In genomic region chr9:136719212-136719880, GRCh38 we compare ENCODE assay signal across 2 cellular contexts.
TF ChIP-seq lines count a peak whose summit lies in the region.

No MANE protein-coding gene starts in this region.

TF ChIP-seq in GM23338, 12 proteins besides CTCF, POLR2A, EP300 and RAD21:
- no peak for TF ChIP-seq ZNF331 (CRISPR knock-in tag; IDR thresholded peaks at IDR 0.05; ENCODE audit: low read depth)
- TF ChIP-seq CREB1 (CRISPR knock-in tag; IDR thresholded peaks at IDR 0.05; ENCODE audit: low read depth): no peak
- TF ChIP-seq STAT1 (IDR thresholded peaks at IDR 0.05; ENCODE audit: unreplicated experiment): no peak
- TF ChIP-seq EZH2 (IDR thresholded peaks at IDR 0.05; ENCODE audit: low read depth, unreplicated experiment): no peak
- TF ChIP-seq REST (IDR thresholded peaks at IDR 0.05; ENCODE audit: unreplicated experiment): no peak

TF ChIP-seq in K562, 482 proteins besides CTCF, POLR2A, EP300 and RAD21:
- TF ChIP-seq PCBP1 (IDR thresholded peaks at IDR 0.05; ENCODE audit: low read depth, low read length, poor library complexity, severe bottlenecking) (peak; percentile 1), IRF1 (CRISPR knock-in tag; IDR thresholded peaks at IDR 0.05; ENCODE audit: borderline replicate concordance) (no peak), ZBTB33 (CRISPR knock-in tag; IDR thresholded peaks at IDR 0.05) (peak; percentile 63; the same call in 1 of the 2 replicates), POLR2G (IDR thresholded peaks at IDR 0.05; ENCODE audit: low read depth, low read length) (peak; percentile 68; the same call in 1 of the 2 replicates)
